Comparison of ENCODE assay signal across 8 cellular contexts in the genomic region with DNA sequence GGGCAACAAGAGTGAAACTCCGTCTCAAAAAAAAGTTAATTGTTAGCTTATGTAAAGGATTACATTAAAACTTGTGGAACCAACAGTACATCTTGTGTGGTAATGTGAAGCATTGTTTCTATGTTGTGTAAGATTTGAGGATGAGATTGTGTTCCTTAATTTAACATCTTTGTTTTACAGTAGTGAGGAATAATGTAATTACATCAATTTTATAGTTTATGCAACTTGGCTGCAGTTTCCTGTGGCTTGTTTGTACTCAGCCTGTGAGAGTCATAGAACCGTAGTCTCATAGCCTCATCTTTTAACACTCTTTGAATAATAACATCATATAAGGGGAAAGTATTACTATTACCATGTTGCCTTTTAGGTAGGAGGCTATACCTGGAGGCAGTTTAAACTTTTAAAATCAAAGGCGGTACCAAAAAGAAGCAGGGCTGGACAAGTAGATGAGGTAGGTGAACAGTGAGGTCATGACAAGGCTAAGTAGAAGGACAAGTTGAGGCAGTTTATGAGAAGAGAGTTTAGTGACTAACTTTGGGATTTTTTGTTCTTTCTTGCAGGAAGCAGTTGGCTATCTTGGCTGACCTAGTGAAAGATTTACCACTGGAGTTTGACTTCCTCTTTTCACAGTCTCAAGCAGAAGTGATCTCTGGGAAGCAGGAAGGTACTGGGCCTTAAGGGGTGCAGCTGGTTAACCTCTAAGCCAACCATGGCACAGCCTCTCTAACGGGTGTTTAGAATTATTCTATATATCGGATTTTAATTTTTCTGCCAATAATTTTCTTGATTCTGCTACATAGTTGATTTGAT. TPM values are rescaled to one million over a fixed set of nuclear protein-coding genes. Genes with fewer than 3 reads are reported as not detected.
A peak's percentile ranks its signal among the peaks of the same experiment; 100 is the strongest.
DNase-seq lines count a peak whose midpoint lies in the region; ATAC-seq and TF ChIP-seq lines count a peak whose summit lies in the region.

No MANE protein-coding gene starts in this region.

- H3K27me3 ChIP-seq in RWPE2 (ENCODE audit: insufficient read depth, poor library complexity, severe bottlenecking) (no peaks in the 10 kb centered on the region), mucosa of rectum (ENCODE audit: control insufficient read depth in 2 of 2, insufficient read depth in 2 of 2, low read length in 2 of 2) (no peaks in the 10 kb centered on the region)

- ATAC-seq in GM18870 (IDR thresholded peaks at IDR 0.05; ENCODE audit: unreplicated experiment) = peak; percentile 92
- ATAC-seq in HG02885 (IDR thresholded peaks at IDR 0.05; ENCODE audit: poor library complexity, unreplicated experiment) = peak; percentile 62
- ATAC-seq in RWPE2 (ENCODE audit: low read depth) = peak; percentile 47

- peaks cover 77% of the 10 kb centered on the region for H3K36me3 ChIP-seq in RWPE2 (ENCODE audit: low read depth)
- peaks cover under 1 to 6% of the 10 kb centered on the region in 2 donors for H3K36me3 ChIP-seq in mucosa of rectum (ENCODE audit: control insufficient read depth in 2 of 2, insufficient read depth in 2 of 2, low read length in 2 of 2)

- peak overlapping the region in 1 of 2 donors; percentile 38 for H3K9ac ChIP-seq in mucosa of rectum (ENCODE audit: low read depth in 1 of 2, low read length in 2 of 2)

- DNase-seq in RWPE2 (ENCODE audit: low spot score) (no peak), hepatic stellate cell (ENCODE audit: low spot score) (no peak), SK-N-DZ (ENCODE audit: low spot score) (no peak), EL (no peak), foreskin melanocyte (no peak)

- no peak for TF ChIP-seq CTCF in RWPE2 (IDR thresholded peaks at IDR 0.05; ENCODE audit: poor library complexity, severe bottlenecking)

- H3K4me3 ChIP-seq in RWPE2 (ENCODE audit: severe bottlenecking) (no peak overlapping the region), mucosa of rectum (ENCODE audit: low read length in 2 of 2) (no peak overlapping the region)

- H3K27ac ChIP-seq in RWPE2 (ENCODE audit: poor library complexity, severe bottlenecking) (peak overlapping the region; percentile 63), mucosa of rectum (ENCODE audit: low read depth in 2 of 2, low read length in 2 of 2) (peak overlapping the region; percentile 43 to 55)

- H3K4me1 ChIP-seq in RWPE2 (ENCODE audit: insufficient read depth, poor library complexity, severe bottlenecking) = peaks cover 74% of the 10 kb centered on the region
- H3K4me1 ChIP-seq in mucosa of rectum (ENCODE audit: control insufficient read depth in 2 of 2, insufficient read depth in 2 of 2, low read length in 2 of 2) = peaks cover 6 to 7% of the 10 kb centered on the region in 2 donors

- H3K9me3 ChIP-seq in RWPE2 (ENCODE audit: severe bottlenecking) (no peaks in the 10 kb centered on the region), mucosa of rectum (ENCODE audit: control insufficient read depth in 2 of 2, low read length in 2 of 2) (no peaks in the 10 kb centered on the region)

RNA-seq across cellular contexts. Expression of a gene that starts 26.1 kb away (rescaled TPM):
- 5.2 and 7.4 TPM in 2 replicates for polyA plus RNA-seq in SK-N-DZ (2014; cell fraction: cytosol; rRNA removed)
- polyA plus RNA-seq in SK-N-DZ (2014; cell fraction: nucleus; rRNA removed) = 2.4 and 2.8 TPM in 2 replicates

RNA-seq across cellular contexts. Expression of a gene that starts 46.5 kb away (rescaled TPM):
- polyA plus RNA-seq in SK-N-DZ (2014; cell fraction: cytosol; rRNA removed) = 37.4 and 39.2 TPM in 2 replicates
- 16.8 and 19.6 TPM in 2 replicates for polyA plus RNA-seq in SK-N-DZ (2014; cell fraction: nucleus; rRNA removed)

RNA-seq across cellular contexts. Expression of a gene that starts 46.6 kb away (rescaled TPM):
- 32.0 and 44.1 TPM in 2 replicates for polyA plus RNA-seq in SK-N-DZ (2014; cell fraction: cytosol; rRNA removed)
- 19.1 and 32.9 TPM in 2 replicates for polyA plus RNA-seq in SK-N-DZ (2014; cell fraction: nucleus; rRNA removed)
